Comparison of ENCODE assay signal across 8 cellular contexts in the genomic region with DNA sequence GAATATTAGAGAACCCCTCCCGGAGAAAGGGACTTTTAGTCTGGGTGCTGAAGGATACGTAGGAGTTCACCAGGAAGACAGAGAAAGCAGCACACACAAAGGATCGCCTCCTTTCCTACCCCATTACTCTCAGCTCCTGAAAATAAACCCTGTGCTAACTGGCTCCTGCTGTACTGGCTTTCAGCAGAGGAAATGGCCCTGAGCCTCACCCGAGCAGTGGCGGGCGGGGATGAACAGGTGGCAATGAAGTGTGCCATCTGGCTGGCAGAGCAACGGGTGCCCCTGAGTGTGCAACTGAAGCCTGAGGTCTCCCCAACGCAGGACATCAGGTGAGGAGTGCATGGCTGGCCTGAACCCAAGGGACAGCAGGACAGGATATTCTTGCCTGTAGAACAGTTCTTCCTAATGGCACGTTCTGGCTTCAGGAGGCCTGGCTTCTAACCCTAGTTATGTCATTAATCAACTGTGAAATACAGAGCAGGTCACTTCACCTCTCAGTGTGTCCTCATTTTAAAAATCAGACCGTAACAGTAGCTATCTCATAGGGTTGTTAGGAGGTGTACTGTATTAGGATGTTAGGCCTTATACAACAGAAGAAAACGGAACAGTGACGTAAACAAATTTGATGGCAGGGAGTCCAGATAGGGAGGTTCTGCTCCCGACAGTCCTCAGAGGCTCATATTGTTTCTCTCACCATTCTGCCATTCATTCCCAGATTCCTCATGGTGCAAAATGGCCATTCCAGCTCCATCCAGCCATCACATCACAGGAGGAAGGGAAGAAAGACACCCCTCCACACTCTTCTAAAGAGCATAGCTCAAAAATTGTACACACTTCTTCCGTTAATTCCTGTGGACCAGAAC. TPM values are rescaled to one million over a fixed set of nuclear protein-coding genes. Genes with fewer than 3 reads are reported as not detected.
A peak's percentile ranks its signal among the peaks of the same experiment; 100 is the strongest.
DNase-seq lines count a peak whose midpoint lies in the region; ATAC-seq and TF ChIP-seq lines count a peak whose summit lies in the region.

No MANE protein-coding gene starts in this region.

- no peak overlapping the region for H3K18ac ChIP-seq in H9 (ENCODE audit: insufficient read length, low read depth, low read length)

- TF ChIP-seq CTCF in H9 (conservative IDR thresholded peaks at IDR 0.05) (no peak), SK-N-SH (IDR thresholded peaks at IDR 0.05) (no peak), fibroblast of lung (conservative IDR thresholded peaks at IDR 0.05 in 1 of 2, IDR thresholded peaks at IDR 0.05 in 1 of 2; ENCODE audit: low read depth in 1 of 2, low read length in 2 of 2) (no peak)

- H2BK5ac ChIP-seq in H9 (ENCODE audit: insufficient read length, low read length), result no peak overlapping the region

- peaks cover 2% of the 10 kb centered on the region for H3K79me1 ChIP-seq in H9 (ENCODE audit: insufficient read depth, low read depth, low read length, poor library complexity, severe bottlenecking)

- no peak overlapping the region for H2BK120ac ChIP-seq in H9 (ENCODE audit: low read depth, low read length, poor library complexity, severe bottlenecking)

- H3K4me2 ChIP-seq in H9 (ENCODE audit: insufficient read depth, insufficient read length, low read length) (no peak overlapping the region), SK-N-SH (peak overlapping the region; percentile 98), fibroblast of lung (ENCODE audit: extremely low read depth, insufficient read depth, low read length) (peak overlapping the region; percentile 95)

- no peak overlapping the region for H3K27ac Mint-ChIP-seq in H9

- POLR2A ChIA-PET in SK-N-SH (lab: Yijun Ruan, JAX), result no interaction called here

- H3K27ac ChIP-seq in H9 (ENCODE audit: insufficient read length, low read depth, low read length) (no peak overlapping the region), SK-N-SH (ENCODE audit: low read depth in 2 of 2, low read length in 1 of 2) (no peak overlapping the region), fibroblast of lung (ENCODE audit: insufficient read depth, low read length) (no peak overlapping the region), skeletal muscle tissue (ENCODE audit: low read depth, low read length) (peak overlapping the region; percentile 94)

- DNase-seq in H9 (no peak), SK-N-SH (no peak), fibroblast of lung (ENCODE audit: low read depth in 2 of 2) (no peak), mucosa of gallbladder (ENCODE audit: low spot score) (no peak), NCI-H774 (lab: John Stamatoyannopoulos, UW) (no peak), DMS79 treated with DMSO at 0.1 percent for 48 hours (lab: John Stamatoyannopoulos, UW) (no peak)

- TF ChIP-seq EP300 in SK-N-SH (IDR thresholded peaks at IDR 0.05; ENCODE audit: borderline replicate concordance in 1 of 2, low read depth in 1 of 2, low read length in 1 of 2), result no peak

- H3K23ac ChIP-seq in H9 (ENCODE audit: insufficient read length, low read depth, low read length), result no peak overlapping the region

- peaks cover 9% of the 10 kb centered on the region for H3F3A ChIP-seq in SK-N-SH (replicated peaks; ENCODE audit: insufficient read depth)

- H3K4ac ChIP-seq in H9 (ENCODE audit: low read depth, low read length), result no peak overlapping the region

- H3K14ac ChIP-seq in H9 (ENCODE audit: insufficient read depth, low read length), result no peak overlapping the region

- H3K36me3 Mint-ChIP-seq in H9 (ENCODE audit: insufficient read depth in 1 of 3, low read depth in 3 of 3), result peaks cover 29 to 48% (median 32%) of the 10 kb centered on the region in 3 experiments

- H3K4me1 ChIP-seq in H9 (ENCODE audit: insufficient read depth, low read length) (0 out of 2 replicates have a peak, but pooled peaks cover 2% of the 10 kb centered on the region), SK-N-SH (ENCODE audit: control insufficient read depth in 1 of 2, insufficient read depth in 2 of 2, low read depth in 1 of 2, low read length in 1 of 2) (peaks cover 4 to 18% of the 10 kb centered on the region in 2 experiments; a peak in 2 of 4 replicates), fibroblast of lung (ENCODE audit: control insufficient read depth, extremely low read depth, insufficient read depth, low read length) (peaks cover 10% of the 10 kb centered on the region), skeletal muscle tissue (ENCODE audit: control insufficient read depth in 3 of 3, insufficient read depth in 3 of 3, low read length in 3 of 3) (peaks cover 26 to 33% (median 29%) of the 10 kb centered on the region in 3 donors)

- H3K56ac ChIP-seq in H9 (ENCODE audit: insufficient read length, low read depth, low read length), result no peak overlapping the region

- no peak for TF ChIP-seq RAD21 in SK-N-SH (IDR thresholded peaks at IDR 0.05; ENCODE audit: low read length)

- no peak overlapping the region for H2BK20ac ChIP-seq in H9 (ENCODE audit: low read depth, low read length, poor library complexity, severe bottlenecking)

- no peak overlapping the region for H4K8ac ChIP-seq in H9 (replicated peaks; ENCODE audit: insufficient read length, low read depth, low read length)

- CTCF ChIA-PET in SK-N-SH (lab: Yijun Ruan, JAX), result interaction anchor here (0.9 to 1.0 kb wide), 2 partner anchors 22 to 55 kb away, joined by 4 to 5 read pairs; no protein-coding TSS in a partner anchor

- peaks cover 5 to 11% of the 10 kb centered on the region in 2 experiments; a peak in 4 of 5 replicates for H3K9me3 Mint-ChIP-seq in H9

- no peaks in the 10 kb centered on the region for H3K23me2 ChIP-seq in H9 (ENCODE audit: insufficient read length, low read depth, low read length, poor library complexity, severe bottlenecking)

- no peak overlapping the region for H2BK12ac ChIP-seq in H9 (ENCODE audit: insufficient read length, low read depth, low read length)

- H4K20me1 ChIP-seq in H9 (ENCODE audit: control insufficient read depth, insufficient read depth, insufficient read length) (no peaks in the 10 kb centered on the region), SK-N-SH (ENCODE audit: insufficient read depth) (peaks cover 11% of the 10 kb centered on the region), fibroblast of lung (ENCODE audit: control insufficient read depth, extremely low read depth, insufficient read depth, low read length) (no peaks in the 10 kb centered on the region)

- H3K4me1 Mint-ChIP-seq in H9, result peaks cover 20 to 23% of the 10 kb centered on the region in 2 experiments

- H3K9me2 ChIP-seq in SK-N-SH, result no peaks in the 10 kb centered on the region

- H3K27me3 ChIP-seq in H9 (ENCODE audit: insufficient read depth, low read length) (no peaks in the 10 kb centered on the region), SK-N-SH (ENCODE audit: insufficient read depth) (no peaks in the 10 kb centered on the region), fibroblast of lung (ENCODE audit: control insufficient read depth, insufficient read depth, low read length) (no peaks in the 10 kb centered on the region), skeletal muscle tissue (ENCODE audit: control insufficient read depth in 3 of 3, insufficient read depth in 3 of 3, low read length in 3 of 3) (no peaks in the 10 kb centered on the region)

- no peak overlapping the region for H4K5ac ChIP-seq in H9 (ENCODE audit: insufficient read length, low read depth, low read length)

- H3K36me3 ChIP-seq in SK-N-SH (replicated peaks in 1 of 2; ENCODE audit: control insufficient read depth in 1 of 2, insufficient read depth in 2 of 2, low read length in 1 of 2) (peaks cover 14 to 43% of the 10 kb centered on the region in 2 experiments), fibroblast of lung (ENCODE audit: control insufficient read depth, insufficient read depth, low read length) (peaks cover 7% of the 10 kb centered on the region), skeletal muscle tissue (ENCODE audit: control insufficient read depth in 3 of 3, insufficient read depth in 3 of 3, low read length in 3 of 3) (peaks cover 2 to 14% (median 11%) of the 10 kb centered on the region in 3 donors)

- H4K91ac ChIP-seq in H9 (ENCODE audit: insufficient read length, low read depth, low read length), result no peak overlapping the region

- no peaks in the 10 kb centered on the region for H3K9me3 ChIP-seq in H9 (ENCODE audit: control insufficient read depth, low read depth, low read length)
- H3K9me3 ChIP-seq in SK-N-SH, result no peaks in the 10 kb centered on the region
- H3K9me3 ChIP-seq in fibroblast of lung (ENCODE audit: control insufficient read depth, insufficient read depth, low read depth, low read length), result no peaks in the 10 kb centered on the region
- H3K9me3 ChIP-seq in skeletal muscle tissue (ENCODE audit: control insufficient read depth in 3 of 3, low read length in 3 of 3), result no peaks in the 10 kb centered on the region

- H3T11ph ChIP-seq in H9 (ENCODE audit: low read length), result no peak overlapping the region

- H3K4me3 ChIP-seq in SK-N-SH (ENCODE audit: low read depth in 2 of 2, low read length in 1 of 2), result peak overlapping the region; percentile 86 to 99
- H3K4me3 ChIP-seq in fibroblast of lung (replicated peaks in 1 of 4; ENCODE audit: control extremely low read depth in 1 of 4, insufficient read depth in 1 of 4, low read depth in 3 of 4, low read length in 4 of 4), result peak overlapping the region; percentile 89 to 99 (median 96)
- peak overlapping the region in 2 of 3 donors; percentile 93 to 98 for H3K4me3 ChIP-seq in skeletal muscle tissue (ENCODE audit: low read length in 3 of 3)

- peaks cover 5% of the 10 kb centered on the region; the same call in 1 of the 2 replicates for H3K79me2 ChIP-seq in H9 (ENCODE audit: insufficient read depth, low read length)
- H3K79me2 ChIP-seq in SK-N-SH (ENCODE audit: insufficient read depth), result peaks cover 65% of the 10 kb centered on the region
- H3K79me2 ChIP-seq in fibroblast of lung (ENCODE audit: control insufficient read depth, insufficient read depth, low read length), result peaks cover 32% of the 10 kb centered on the region

- H2AFZ ChIP-seq in H9 (ENCODE audit: low read length) (no peak overlapping the region), SK-N-SH (ENCODE audit: low read depth) (no peak overlapping the region), fibroblast of lung (ENCODE audit: low read length) (no peak overlapping the region)

- no peaks in the 10 kb centered on the region; the same call in 1 of the 2 replicates for H3K27me3 Mint-ChIP-seq in H9 (ENCODE audit: low read depth)

- no peak overlapping the region for H2BK15ac ChIP-seq in H9 (ENCODE audit: low read depth, low read length)

- no CpG with 5 or more reads among the region's 14 CpGs for WGBS in H9 (ENCODE audit: extremely low coverage, insufficient read length, low lambda C conversion rate)
- 81% methylated on average over 11 of the region's 14 CpGs for whole genome bisulfite sequencing in SK-N-SH (ENCODE audit: low lambda C conversion rate)

- peak overlapping the region; percentile 86 to 92 for H3K4me3 Mint-ChIP-seq in H9

- no peak overlapping the region for H2AK5ac ChIP-seq in H9 (ENCODE audit: insufficient read length, low read length)

- no peak overlapping the region for H3K9ac ChIP-seq in H9 (ENCODE audit: extremely low read depth, insufficient read length, low read length)
- H3K9ac ChIP-seq in SK-N-SH, result 0 out of 2 replicates have a peak overlapping the region, but pooled peaks have one; percentile 99
- H3K9ac ChIP-seq in fibroblast of lung (ENCODE audit: insufficient read depth, low read length), result no peak overlapping the region
- H3K9ac ChIP-seq in skeletal muscle tissue (ENCODE audit: low read depth in 1 of 3, low read length in 3 of 3), result peak overlapping the region in 2 of 3 donors; percentile 8 to 98

- no peak for ATAC-seq in HG03378 (IDR thresholded peaks at IDR 0.05; ENCODE audit: unreplicated experiment)

RNA-seq across cellular contexts. Expression of a gene that starts 1.8 kb away (rescaled TPM):
- 46.8 and 50.8 TPM in 2 replicates for total RNA-seq in H9 (2021)
- polyA plus RNA-seq in SK-N-SH (2012; rRNA removed), result 94.3 and 105 TPM in 2 replicates
- polyA plus RNA-seq in SK-N-SH (2012; cell fraction: cytosol; rRNA removed), result 55.2 and 70.2 TPM in 2 replicates
- 264 and 271 TPM in 2 replicates for polyA plus RNA-seq in SK-N-SH (2012; cell fraction: nucleus; rRNA removed)
- total RNA-seq in fibroblast of lung, result 81.7 and 89.0 TPM in 2 replicates
- 35.2 and 36.3 TPM in 2 replicates for polyA plus RNA-seq in fibroblast of lung
- polyA plus RNA-seq in fibroblast of lung (2012), result 75.4 and 89.7 TPM in 2 replicates
- polyA minus RNA-seq in fibroblast of lung (ENCODE audit: low replicate concordance), result 155 and 234 TPM in 2 replicates
- total RNA-seq in skeletal muscle tissue, result 29.2 TPM
- total RNA-seq in mucosa of gallbladder, result 133 TPM

RNA-seq across cellular contexts. Expression of a gene that starts 29.4 kb away (rescaled TPM):
- 20.0 and 20.8 TPM in 2 replicates for total RNA-seq in H9 (2021)
- polyA plus RNA-seq in SK-N-SH (2012; rRNA removed), result 13.2 and 16.6 TPM in 2 replicates
- 7.2 and 12.0 TPM in 2 replicates for polyA plus RNA-seq in SK-N-SH (2012; cell fraction: cytosol; rRNA removed)
- polyA plus RNA-seq in SK-N-SH (2012; cell fraction: nucleus; rRNA removed), result 14.4 and 14.8 TPM in 2 replicates
- total RNA-seq in fibroblast of lung, result 194 and 202 TPM in 2 replicates
- polyA plus RNA-seq in fibroblast of lung, result 13.3 and 23.4 TPM in 2 replicates
- 13.6 and 26.7 TPM in 2 replicates for polyA plus RNA-seq in fibroblast of lung (2012)
- 12.4 and 25.7 TPM in 2 replicates for polyA minus RNA-seq in fibroblast of lung (ENCODE audit: low replicate concordance)
- 7.3 TPM for total RNA-seq in skeletal muscle tissue
- total RNA-seq in mucosa of gallbladder, result 13.6 TPM

RNA-seq across cellular contexts. Expression of a gene that starts 52.4 kb away (rescaled TPM):
- total RNA-seq in H9 (2021), result 16.8 and 17.9 TPM in 2 replicates
- 27.7 and 37.7 TPM in 2 replicates for polyA plus RNA-seq in SK-N-SH (2012; rRNA removed)
- polyA plus RNA-seq in SK-N-SH (2012; cell fraction: cytosol; rRNA removed), result 23.1 and 27.8 TPM in 2 replicates
- 42.6 and 45.1 TPM in 2 replicates for polyA plus RNA-seq in SK-N-SH (2012; cell fraction: nucleus; rRNA removed)
- total RNA-seq in fibroblast of lung, result 28.8 and 33.9 TPM in 2 replicates
- 36.8 and 38.3 TPM in 2 replicates for polyA plus RNA-seq in fibroblast of lung
- 26.4 and 32.0 TPM in 2 replicates for polyA plus RNA-seq in fibroblast of lung (2012)
- polyA minus RNA-seq in fibroblast of lung (ENCODE audit: low replicate concordance), result 85.2 and 108 TPM in 2 replicates
- 14.1 TPM for total RNA-seq in skeletal muscle tissue
- 36.9 TPM for total RNA-seq in mucosa of gallbladder

Comparison
In these comparisons a context has a peak if more than half of its experiments do, and no peak if none do; other contexts are left out.
1. H3K9ac ChIP-seq: peak in SK-N-SH (single experiment) and skeletal muscle tissue (2 of 3); none in H9 (single experiment) and fibroblast of lung (single experiment).
2. Peak in every context shown above with its lines, with median percentiles within 50 percentile points of each other: H3K4me3 ChIP-seq.